31 cellular contexts compared by ENCODE assay signal in genomic region chr10:122057841-122058240, GRCh38.
"Had no signal": no experiment of that assay in that cellular context is flagged by ENCODE, and none has a peak within 500 bp of the region (broad histone marks: within the 10 kb centered on the region; RNA-seq: fewer than 3 reads in every experiment).

No MANE protein-coding gene starts in this region.

- FAIRE-seq: colon, endometrium, frontal cortex, small intestine had no signal

- DNase-seq: activated CD4-positive, alpha-beta T cell treated with anti-CD3 and anti-CD28 coated beads for 36 hours; activated CD4-positive, alpha-beta T cell treated with anti-CD3 and anti-CD28 coated beads, Interleukin-2, amount 50 U/mL, for 4 hours; activated CD4-positive, CD25-positive, alpha-beta regulatory T cell; activated naive CD4-positive, alpha-beta T cell; activated T-cell treated with anti-CD3 and anti-CD28 coated beads for 4 hours; activated T-cell treated with anti-CD3 and anti-CD28 coated beads, Interleukin-2, amount 50 U/mL, for 72 hours; anterior cingulate cortex; dermis blood vessel endothelial cell; effector CD8-positive, alpha-beta T cell; esophagus squamous epithelium; glutamatergic neuron; islet precursor cell; left ventricle myocardium inferior; mucosa of descending colon; posterior cingulate gyrus; small intestine; stimulated activated CD4-positive, alpha-beta T cell treated with anti-CD3 and anti-CD28 coated beads, Interleukin-1b, Interleukin-23, amount 100 ng/mL, for 48 hours; stimulated activated CD4-positive, alpha-beta T cell treated with anti-CD3 and anti-CD28 coated beads, Interleukin-4, amount 100 ng/mL, for 4 hours; stimulated activated CD8-positive, alpha-beta memory T cell treated with anti-CD3 and anti-CD28 coated beads, Interleukin-4, amount 100 ng/mL, for 48 hours; stimulated activated naive CD8-positive, alpha-beta T cell treated with anti-CD3 and anti-CD28 coated beads, Interleukin-15, amount 100 ng/mL, for 72 hours; substantia nigra; uterus had no signal

- H3K4me2 ChIP-seq: hepatocyte had no signal

- H3K79me2 ChIP-seq: hepatocyte had no signal

- H3K27ac ChIP-seq: epithelial cell of prostate, hepatocyte, uterus had no signal

- H3K4me3 ChIP-seq: esophagus squamous epithelium, hepatocyte, left ventricle myocardium inferior, mucosa of descending colon, uterus had no signal

- ATAC-seq: activated CD4-positive, alpha-beta T cell treated with anti-CD3 and anti-CD28 coated beads for 36 hours; activated naive CD4-positive, alpha-beta T cell treated with anti-CD3 and anti-CD28 coated beads, Interleukin-2, amount 50 U/mL, for 72 hours; activated T-cell treated with anti-CD3 and anti-CD28 coated beads, Interleukin-2, amount 50 U/mL, for 72 hours; mucosa of descending colon; natural killer cell treated with Interleukin-12 subunit alpha and Interleukin-12 subunit beta and Interleukin-15 and Interleukin-18, amount 100 ng/mL, for 72 hours; sciatic nerve; stimulated activated memory B cell treated with anti-CD40 and anti-IgM and Interleukin-4, amounts not matched to agents 10 μg/mL and 1 μg/mL and 100 μg/mL, for 72 hours; stimulated activated naive CD8-positive, alpha-beta T cell treated with anti-CD3 and anti-CD28 coated beads, Interleukin-15, amount 100 ng/mL, for 72 hours had no signal

- H3K36me3 ChIP-seq: left ventricle myocardium inferior, uterus had no signal

- H2AFZ ChIP-seq: hepatocyte had no signal

- H3K9me3 ChIP-seq: esophagus squamous epithelium, left ventricle myocardium inferior, mucosa of descending colon, uterus had no signal

- H3K27me3 ChIP-seq: esophagus squamous epithelium, hepatocyte, uterus had no signal
